In the genomic region with DNA sequence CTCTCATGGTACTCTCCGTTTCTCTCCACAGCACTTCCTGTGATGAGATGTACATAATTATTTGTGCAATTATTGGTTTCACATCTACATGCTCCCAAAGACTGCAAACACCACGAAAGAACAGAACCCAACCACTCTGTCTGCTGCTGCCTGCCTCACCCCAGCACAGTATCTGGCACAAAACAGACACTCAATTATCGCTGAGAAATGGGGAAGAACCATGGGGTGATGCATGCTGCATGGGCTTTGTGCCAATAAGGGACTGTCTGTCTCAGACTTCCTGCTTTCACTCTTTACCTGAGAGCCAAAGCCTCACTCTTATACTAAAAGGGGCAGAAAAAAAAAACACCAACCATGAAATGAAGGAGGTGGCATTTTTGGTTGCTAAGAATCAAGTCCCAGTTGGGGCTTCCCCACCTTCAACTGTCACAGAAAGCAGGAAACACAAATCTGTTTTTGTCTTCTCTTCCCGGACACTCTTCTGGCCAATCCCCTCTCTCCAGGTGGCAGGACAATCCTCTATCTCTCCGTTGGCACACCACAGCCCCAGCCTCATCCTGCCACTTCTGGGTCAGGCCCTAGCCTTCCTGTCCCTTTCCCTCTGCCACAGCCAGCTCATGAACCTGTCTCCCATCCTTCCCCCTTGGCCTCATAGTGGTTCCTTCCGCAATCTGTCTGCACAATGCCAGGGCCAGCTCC, we compare ENCODE assay signal across 9 cellular contexts.
A peak's percentile ranks its signal among the peaks of the same experiment; 100 is the strongest.
DNase-seq lines count a peak whose midpoint lies in the region; ATAC-seq and TF ChIP-seq lines count a peak whose summit lies in the region.
"Had no signal": no experiment of that assay in that cellular context is flagged by ENCODE, and none has a peak within 500 bp of the region (broad histone marks: within the 10 kb centered on the region; RNA-seq: fewer than 3 reads in every experiment).

No MANE protein-coding gene starts in this region.

- no peak overlapping the region for H3K9ac ChIP-seq in Karpas-422 (ENCODE audit: low read length)

- no peaks in the 10 kb centered on the region for H3K79me2 ChIP-seq in Karpas-422 (ENCODE audit: low read length)

- H3K27me3 ChIP-seq in Karpas-422 (ENCODE audit: low read length) (no peaks in the 10 kb centered on the region), esophagus muscularis mucosa (no peaks in the 10 kb centered on the region)
- H3K27me3 ChIP-seq: heart left ventricle had no signal

- H3K9me3 ChIP-seq in Karpas-422 (ENCODE audit: low read length) (no peaks in the 10 kb centered on the region), esophagus muscularis mucosa (no peaks in the 10 kb centered on the region)
- H3K9me3 ChIP-seq: heart left ventricle had no signal

- H3K27me3 Mint-ChIP-seq in Calu3 (ENCODE audit: unreplicated experiment) (no peaks in the 10 kb centered on the region), chondrocyte (ENCODE audit: low read depth) (no peaks in the 10 kb centered on the region)

- H2AFZ ChIP-seq in Karpas-422 (ENCODE audit: low read length) = no peak overlapping the region

- TF ChIP-seq CTCF in Calu3 (IDR thresholded peaks at IDR 0.05; ENCODE audit: unreplicated experiment) (no peak), esophagus muscularis mucosa (IDR thresholded peaks at IDR 0.05) (no peak), chondrocyte (IDR thresholded peaks at IDR 0.05) (no peak)

- H3K9me2 ChIP-seq in Karpas-422 (replicated peaks; ENCODE audit: insufficient read depth, low read length) = no peaks in the 10 kb centered on the region

- peak; percentile 94 for ATAC-seq in GM21447 (IDR thresholded peaks at IDR 0.05; ENCODE audit: unreplicated experiment)

- BruUV-seq in Calu3 (replicated peaks; lab: Mats Ljungman, UMichigan) = no TSS peak

- H3K27ac Mint-ChIP-seq in Calu3 (ENCODE audit: unreplicated experiment) = peak overlapping the region; percentile 60
- no peak overlapping the region for H3K27ac Mint-ChIP-seq in chondrocyte (ENCODE audit: unreplicated experiment)

- H3K36me3 Mint-ChIP-seq in Calu3 (ENCODE audit: insufficient read depth, unreplicated experiment) (no peaks in the 10 kb centered on the region), chondrocyte (ENCODE audit: low read depth) (no peaks in the 10 kb centered on the region)

- TF ChIP-seq POLR2A in esophagus muscularis mucosa (IDR thresholded peaks at IDR 0.05; ENCODE audit: low read depth) = no peak

- H3K4me3 ChIP-seq in Karpas-422 (ENCODE audit: low read length) (no peak overlapping the region), esophagus muscularis mucosa (peak overlapping the region in 1 of 4 donors; percentile 4)

- H3K36me3 ChIP-seq in Karpas-422 (ENCODE audit: insufficient read depth, low read length) (no peaks in the 10 kb centered on the region), esophagus muscularis mucosa (no peaks in the 10 kb centered on the region)
- H3K36me3 ChIP-seq: heart left ventricle had no signal

- H3K9me3 Mint-ChIP-seq in Calu3 (ENCODE audit: low read depth, unreplicated experiment) = no peaks in the 10 kb centered on the region
- no peaks in the 10 kb centered on the region for H3K9me3 Mint-ChIP-seq in chondrocyte (ENCODE audit: low read depth)

- DNase-seq in Calu3 (peak; percentile 44), Karpas-422 (peak; percentile 68), esophagus muscularis mucosa (ENCODE audit: extremely low spot score) (no peak), cortex of kidney (lab: John Stamatoyannopoulos, UW) (no peak), chondrocyte (ENCODE audit: low spot score) (no peak)
- peak; percentile 64 to 68 for DNase-seq in activated CD4-positive, alpha-beta T cell treated with anti-CD3 and anti-CD28 coated beads, Interleukin-2, amount 50 U/mL, for 4 hours
- DNase-seq in stimulated activated CD8-positive, alpha-beta memory T cell treated with anti-CD3 and anti-CD28 coated beads, Interleukin-12 subunit alpha, Interleukin-12 subunit beta, amount 100 ng/mL, for 24 hours (ENCODE audit: extremely low read depth) = peak; percentile 35
- DNase-seq: heart left ventricle had no signal

- no peak overlapping the region for H3K4me2 ChIP-seq in Karpas-422 (ENCODE audit: low read depth, low read length, poor library complexity, severe bottlenecking)

- H3K27ac ChIP-seq in Karpas-422 (ENCODE audit: low read length) = no peak overlapping the region
- peak overlapping the region; percentile 65 to 75 (median 69) for H3K27ac ChIP-seq in esophagus muscularis mucosa (replicated peaks in 1 of 4)

- no peaks in the 10 kb centered on the region for H4K20me1 ChIP-seq in Karpas-422 (ENCODE audit: insufficient read depth, low read depth, low read length)

- TF ChIP-seq EP300 in esophagus muscularis mucosa (IDR thresholded peaks at IDR 0.05) = no peak

- peak overlapping the region; percentile 23 for H3K4me3 Mint-ChIP-seq in Calu3 (ENCODE audit: low read depth, unreplicated experiment)
- no peak overlapping the region for H3K4me3 Mint-ChIP-seq in chondrocyte (ENCODE audit: unreplicated experiment)

- CTCF ChIA-PET in Calu3 (lab: Charles Lee) = no interaction called here

- 47% methylated on average over 6 of the region's 6 CpGs for WGBS in esophagus muscularis mucosa

- intact Hi-C loops in Calu3 (cut with micrococcal nuclease; ENCODE audit: unreplicated experiment) = no loop called here
- intact Hi-C loops in esophagus muscularis mucosa (cut with DNase I) = no loop called here

- H3K4me1 Mint-ChIP-seq in Calu3 (ENCODE audit: low read depth, unreplicated experiment) (peaks cover 23% of the 10 kb centered on the region), chondrocyte (ENCODE audit: low read depth) (peaks cover 15% of the 10 kb centered on the region)

- peaks cover 3% of the 10 kb centered on the region; the same call in 1 of the 2 replicates for H3K4me1 ChIP-seq in Karpas-422 (ENCODE audit: low read length)
- peaks cover 71 to 96% (median 86%) of the 10 kb centered on the region in 4 donors for H3K4me1 ChIP-seq in esophagus muscularis mucosa

Comparison
In these comparisons a context has a peak if more than half of its experiments do, and no peak if none do; other contexts are left out.
1. DNase-seq: peak in Calu3 (single experiment), Karpas-422 (single experiment), activated CD4-positive, alpha-beta T cell treated with anti-CD3 and anti-CD28 coated beads, Interleukin-2, amount 50 U/mL, for 4 hours (2 of 2) and stimulated activated CD8-positive, alpha-beta memory T cell treated with anti-CD3 and anti-CD28 coated beads, Interleukin-12 subunit alpha, Interleukin-12 subunit beta, amount 100 ng/mL, for 24 hours (single experiment); none in esophagus muscularis mucosa (single experiment), cortex of kidney (single experiment) and chondrocyte (single experiment).